In the genomic region with DNA sequence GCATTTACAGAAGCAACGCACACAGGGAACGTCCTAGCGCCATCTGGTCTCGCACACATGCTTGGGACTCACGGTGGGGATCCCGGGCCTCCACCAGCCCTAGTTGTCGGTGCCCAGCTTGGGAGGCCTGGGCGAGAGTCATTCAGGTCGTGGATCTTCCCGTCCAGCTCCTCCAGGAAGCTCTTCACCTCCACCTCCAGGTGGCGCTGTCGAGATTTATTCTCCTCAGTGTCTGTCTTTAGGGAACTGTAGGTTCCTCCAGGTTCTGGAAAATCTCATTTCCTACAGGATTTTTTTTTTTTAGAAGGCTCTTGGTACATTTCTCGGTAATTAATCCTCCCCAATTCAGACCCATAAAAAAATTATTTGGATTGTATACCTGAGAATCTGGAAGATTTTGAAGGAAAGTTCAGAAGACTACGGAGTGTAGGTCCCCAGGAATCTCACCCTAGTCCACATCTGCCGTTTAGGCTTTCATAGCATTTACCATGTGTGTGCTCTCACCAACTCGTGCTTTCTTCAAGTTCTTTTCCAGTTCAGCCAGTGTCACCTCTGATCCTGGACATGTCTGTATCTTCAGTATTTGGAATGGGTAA, we compare ENCODE assay signal across 9 cellular contexts.
A peak's percentile ranks its signal among the peaks of the same experiment; 100 is the strongest.
DNase-seq lines count a peak whose midpoint lies in the region; ATAC-seq and TF ChIP-seq lines count a peak whose summit lies in the region.
"Had no signal": no experiment of that assay in that cellular context is flagged by ENCODE, and none has a peak within 500 bp of the region (broad histone marks: within the 10 kb centered on the region; RNA-seq: fewer than 3 reads in every experiment).

No MANE protein-coding gene starts in this region.

- peaks cover 88% of the 10 kb centered on the region for H3K9me3 Mint-ChIP-seq in endodermal cell

- no peak overlapping the region for H3K4me3 Mint-ChIP-seq in endodermal cell

- no peaks in the 10 kb centered on the region for H3K4me1 Mint-ChIP-seq in endodermal cell

- no peak overlapping the region for H3K27ac Mint-ChIP-seq in endodermal cell

- peak; percentile 31 for DNase-seq in CMK (ENCODE audit: low read depth)
- DNase-seq in M059J (ENCODE audit: low read depth) = peak; percentile 39
- peak; percentile 65 for DNase-seq in activated CD4-positive, CD25-positive, alpha-beta regulatory T cell treated with anti-CD3 and anti-CD28 coated beads, Interleukin-2, amount 50 U/mL, for 16 hours (ENCODE audit: low read depth, low spot score)
- DNase-seq in endodermal cell = peak; percentile 57
- DNase-seq in stimulated activated CD4-positive, alpha-beta T cell treated with anti-CD3 and anti-CD28 coated beads, Interleukin-4, amount 100 ng/mL, for 48 hours (ENCODE audit: low read depth in 2 of 2) = peak; percentile 71
- no peak for DNase-seq in GM13977 (ENCODE audit: low spot score)
- DNase-seq in lower leg skin (ENCODE audit: low spot score in 2 of 2) = no peak

- TF ChIP-seq POLR2A in lower leg skin (IDR thresholded peaks at IDR 0.05) = no peak

- in situ Hi-C loops in GM13977 (cut with MboI; ENCODE audit: low pct_unique_long_range_greater_than_20kb, low sequenced_read_pairs, unreplicated experiment) = no loop called here

- TF ChIP-seq CTCF in endodermal cell (conservative IDR thresholded peaks at IDR 0.05) (peak; percentile 36), GM13977 (IDR thresholded peaks at IDR 0.05; ENCODE audit: extremely low read depth, insufficient read depth, missing control alignments) (no peak), lower leg skin (IDR thresholded peaks at IDR 0.05) (no peak)

- intact Hi-C loops in lower leg skin (cut with DNase I; ENCODE audit: low total_unique reads) = no loop called here

- no peak for ATAC-seq in HG03469 (IDR thresholded peaks at IDR 0.05; ENCODE audit: unreplicated experiment)

- H3K27ac ChIP-seq in endodermal cell (ENCODE audit: low read depth, low read length) = no peak overlapping the region
- H3K27ac ChIP-seq: thyroid gland had no signal

- H3K9me3 ChIP-seq in endodermal cell (ENCODE audit: control insufficient read depth, low read length) = peaks cover 92% of the 10 kb centered on the region
- H3K9me3 ChIP-seq: thyroid gland had no signal

- H3K4me3 ChIP-seq in endodermal cell (ENCODE audit: low read length) (no peak overlapping the region), lower leg skin (ENCODE audit: low read depth, poor library complexity, severe bottlenecking) (no peak overlapping the region)
- H3K4me3 ChIP-seq: thyroid gland had no signal

- no peaks in the 10 kb centered on the region for H3K27me3 ChIP-seq in endodermal cell (ENCODE audit: control insufficient read depth, insufficient read depth, low read length, poor library complexity, severe bottlenecking)
- H3K27me3 ChIP-seq: thyroid gland had no signal

- H3K36me3 Mint-ChIP-seq in endodermal cell (ENCODE audit: low read depth) = no peaks in the 10 kb centered on the region

- no peak overlapping the region for H3K9ac ChIP-seq in endodermal cell (ENCODE audit: extremely low read depth, low read length, poor library complexity, severe bottlenecking)

- H3K27me3 Mint-ChIP-seq in endodermal cell (ENCODE audit: insufficient read depth) = no peaks in the 10 kb centered on the region

- 74 to 86% methylated on average over 10 to 15 of the region's 16 CpGs for WGBS in endodermal cell (ENCODE audit: insufficient coverage in 1 of 2, insufficient read length in 1 of 2), 2 experiments
- WGBS in lower leg skin, 2 donors = 38 to 44% methylated on average over 13 to 16 of the region's 16 CpGs

- no peaks in the 10 kb centered on the region for H3K4me1 ChIP-seq in endodermal cell (ENCODE audit: control insufficient read depth, insufficient read depth, low read length)
- H3K4me1 ChIP-seq: thyroid gland had no signal

- H3K36me3 ChIP-seq in endodermal cell (ENCODE audit: control insufficient read depth, insufficient read depth, low read length) = no peaks in the 10 kb centered on the region
- H3K36me3 ChIP-seq: thyroid gland had no signal

Comparison
In these comparisons a context has a peak if more than half of its experiments do, and no peak if none do; other contexts are left out.
1. DNase-seq: peak in CMK (single experiment), M059J (single experiment), activated CD4-positive, CD25-positive, alpha-beta regulatory T cell treated with anti-CD3 and anti-CD28 coated beads, Interleukin-2, amount 50 U/mL, for 16 hours (single experiment), endodermal cell (single experiment) and stimulated activated CD4-positive, alpha-beta T cell treated with anti-CD3 and anti-CD28 coated beads, Interleukin-4, amount 100 ng/mL, for 48 hours (2 of 2); none in GM13977 (single experiment) and lower leg skin (0 of 2).